ENCODE assay signal across 33 cellular contexts in genomic region chr13:72737033-72737432, GRCh38.
"Had no signal": no experiment of that assay in that cellular context is flagged by ENCODE, and none has a peak within 500 bp of the region (broad histone marks: within the 10 kb centered on the region; RNA-seq: fewer than 3 reads in every experiment).

No MANE protein-coding gene starts in this region.

- H3K27ac ChIP-seq: cardiac muscle cell, KMS-11, WERI-Rb-1 had no signal

- ATAC-seq: activated CD8-positive, alpha-beta memory T cell treated with anti-CD3 and anti-CD28 coated beads, Interleukin-2, amount 10 ng/mL, durations not matched to agents 7 days and 5 days had no signal

- DNase-seq: activated CD4-positive, alpha-beta memory T cell treated with anti-CD3 and anti-CD28 coated beads, Interleukin-2, amount 10 ng/mL, durations not matched to agents 7 days and 5 days; activated CD4-positive, alpha-beta T cell treated with anti-CD3 and anti-CD28 coated beads for 1 hour; activated CD4-positive, alpha-beta T cell treated with anti-CD3 and anti-CD28 coated beads for 48 hours; activated CD4-positive, CD25-positive, alpha-beta regulatory T cell; activated CD8-positive, alpha-beta memory T cell treated with anti-CD3 and anti-CD28 coated beads for 24 hours; activated CD8-positive, alpha-beta memory T cell treated with anti-CD3 and anti-CD28 coated beads, Interleukin-2, amount 10 ng/mL, durations not matched to agents 7 days and 5 days; activated CD8-positive, alpha-beta memory T cell treated with anti-CD3 and anti-CD28 coated beads, Interleukin-2, amount 50 U/mL, for 48 hours; activated effector memory CD4-positive, alpha-beta T cell treated with Interleukin-2 at 50 U/mL for 16 hours; activated naive CD4-positive, alpha-beta T cell treated with anti-CD3 and anti-CD28 coated beads, Interleukin-2, amount 50 U/mL, for 16 hours; activated naive CD8-positive, alpha-beta T cell treated with anti-CD3 and anti-CD28 coated beads for 36 hours; activated T-cell treated with anti-CD3 and anti-CD28 coated beads, Interleukin-2, amount 50 U/mL, for 48 hours; amniotic stem cell; aorta; NCI-H1105; NCI-H1417 treated with DMSO at 0.1 percent for 48 hours; NCI-H187 treated with DMSO at 0.1 percent for 48 hours; NCI-H2081; NCI-H2171 treated with DMSO at 0.1 percent for 48 hours; NCI-H2227 treated with DMSO at 0.1 percent for 48 hours; NCI-H446; NCI-H510A treated with DMSO at 0.1 percent for 48 hours; NCI-H748 treated with DMSO at 0.1 percent for 48 hours; NK-92 treated with Interleukin-12 subunit alpha and Interleukin-12 subunit beta, amount 100 ng/mL, for 24 hours; OCI-M1; Right ventricle myocardium superior; SW 1271; T-helper 1 cell; T-helper 2 cell; T-helper 9 cell; WERI-Rb-1 had no signal

- H3K4me3 Mint-ChIP-seq: activated CD4-positive, alpha-beta memory T cell treated with anti-CD3 and anti-CD28 coated beads, Interleukin-2, amount 10 ng/mL, durations not matched to agents 7 days and 5 days; activated CD8-positive, alpha-beta memory T cell treated with anti-CD3 and anti-CD28 coated beads, Interleukin-2, amount 10 ng/mL, durations not matched to agents 7 days and 5 days; activated naive CD8-positive, alpha-beta T cell treated with anti-CD3 and anti-CD28 coated beads for 36 hours; central memory CD8-positive, alpha-beta T cell had no signal

- H3K4me3 ChIP-seq: cardiac muscle cell had no signal

- H3K27me3 Mint-ChIP-seq: activated CD4-positive, alpha-beta memory T cell treated with anti-CD3 and anti-CD28 coated beads, Interleukin-2, amount 10 ng/mL, durations not matched to agents 7 days and 5 days; activated CD8-positive, alpha-beta memory T cell treated with anti-CD3 and anti-CD28 coated beads, Interleukin-2, amount 10 ng/mL, durations not matched to agents 7 days and 5 days; activated naive CD8-positive, alpha-beta T cell treated with anti-CD3 and anti-CD28 coated beads for 36 hours; central memory CD8-positive, alpha-beta T cell had no signal

- H3K27ac Mint-ChIP-seq: activated CD4-positive, alpha-beta memory T cell treated with anti-CD3 and anti-CD28 coated beads, Interleukin-2, amount 10 ng/mL, durations not matched to agents 7 days and 5 days; activated CD8-positive, alpha-beta memory T cell treated with anti-CD3 and anti-CD28 coated beads, Interleukin-2, amount 10 ng/mL, durations not matched to agents 7 days and 5 days; activated naive CD8-positive, alpha-beta T cell treated with anti-CD3 and anti-CD28 coated beads for 36 hours had no signal

- H3K4me2 ChIP-seq: KMS-11 had no signal

- H3K27me3 ChIP-seq: cardiac muscle cell had no signal

- H3K9ac ChIP-seq: KMS-11 had no signal

- H3K9me3 Mint-ChIP-seq: activated CD4-positive, alpha-beta memory T cell treated with anti-CD3 and anti-CD28 coated beads, Interleukin-2, amount 10 ng/mL, durations not matched to agents 7 days and 5 days; activated naive CD8-positive, alpha-beta T cell treated with anti-CD3 and anti-CD28 coated beads for 36 hours; central memory CD8-positive, alpha-beta T cell had no signal
